ENCODE assay signal across 10 cellular contexts in genomic region chr12:116274552-116275375, GRCh38. TPM values are rescaled to one million over a fixed set of nuclear protein-coding genes. Genes with fewer than 3 reads are reported as not detected.
A peak's percentile ranks its signal among the peaks of the same experiment; 100 is the strongest.
DNase-seq lines count a peak whose midpoint lies in the region; ATAC-seq, FAIRE-seq and TF ChIP-seq lines count a peak whose summit lies in the region.
"Had no signal": no experiment of that assay in that cellular context is flagged by ENCODE, and none has a peak within 500 bp of the region (broad histone marks: within the 10 kb centered on the region; RNA-seq: fewer than 3 reads in every experiment).

No MANE protein-coding gene starts in this region.

- peaks cover 24% of the 10 kb centered on the region for H4K20me1 ChIP-seq in HepG2 (ENCODE audit: insufficient read depth, low read length)
- H4K20me1 ChIP-seq in keratinocyte (ENCODE audit: control insufficient read depth, extremely low read depth, insufficient read depth, low read length): peaks cover 10% of the 10 kb centered on the region

- H3K27me3 Mint-ChIP-seq in activated naive CD8-positive, alpha-beta T cell treated with anti-CD3 and anti-CD28 coated beads, Interleukin-2, amount 50 U/mL, for 24 hours: no peaks in the 10 kb centered on the region

- CTCF ChIA-PET in HepG2 (lab: Yijun Ruan, JAX; ENCODE audit: low intra/inter-chr PET ratio, low total read pairs): no interaction called here

- H3K27ac ChIP-seq in HepG2 (ENCODE audit: extremely low read length, insufficient read depth, low read length) (no peak overlapping the region), right lobe of liver (no peak overlapping the region), keratinocyte (ENCODE audit: control insufficient read depth, insufficient read depth, low read length) (peak overlapping the region; percentile 75)

- POLR2A ChIA-PET in HepG2 (lab: Yijun Ruan, JAX): no interaction called here

- no peak for FAIRE-seq in HepG2 (lab: Jason Lieb, UNC)
- FAIRE-seq in keratinocyte (lab: Jason Lieb, UNC): no peak

- peak overlapping the region; percentile 96 for H3K4me3 Mint-ChIP-seq in activated naive CD8-positive, alpha-beta T cell treated with anti-CD3 and anti-CD28 coated beads, Interleukin-2, amount 50 U/mL, for 24 hours

- no peak for TF ChIP-seq EP300 in HepG2 (IDR thresholded peaks at IDR 0.05; ENCODE audit: low read depth in 2 of 2, low read length in 2 of 2)
- TF ChIP-seq EP300 in HepG2 (CRISPR knock-in tag; IDR thresholded peaks at IDR 0.05; ENCODE audit: borderline replicate concordance): no peak

- peaks cover 5% of the 10 kb centered on the region for H3K36me3 Mint-ChIP-seq in activated naive CD8-positive, alpha-beta T cell treated with anti-CD3 and anti-CD28 coated beads, Interleukin-2, amount 50 U/mL, for 24 hours (ENCODE audit: low read depth)

- TF ChIP-seq POLR2A in HepG2 (IDR thresholded peaks at IDR 0.05; ENCODE audit: insufficient read depth in 1 of 2, low read depth in 2 of 2, low read length in 2 of 2) (no peak), right lobe of liver (IDR thresholded peaks at IDR 0.05) (no peak)

- no peaks in the 10 kb centered on the region for H3K9me3 Mint-ChIP-seq in activated naive CD8-positive, alpha-beta T cell treated with anti-CD3 and anti-CD28 coated beads, Interleukin-2, amount 50 U/mL, for 24 hours

- dilution Hi-C loops in keratinocyte (cut with MboI; ENCODE audit: extremely low pct_ligation_motif_present, low sequenced_read_pairs): no loop called here

- H3K79me2 ChIP-seq in HepG2 (ENCODE audit: insufficient read depth, low read length) (peaks cover 66% of the 10 kb centered on the region), keratinocyte (ENCODE audit: control insufficient read depth, insufficient read depth, low read length) (peaks cover 72% of the 10 kb centered on the region)

- H3K36me3 ChIP-seq in HepG2 (replicated peaks in 1 of 2; ENCODE audit: control insufficient read depth in 1 of 2, insufficient read depth in 2 of 2, low read length in 2 of 2): no peaks in the 10 kb centered on the region
- H3K36me3 ChIP-seq in right lobe of liver: no peaks in the 10 kb centered on the region
- H3K36me3 ChIP-seq in keratinocyte (ENCODE audit: control insufficient read depth in 2 of 2, extremely low read depth in 1 of 2, insufficient read depth in 2 of 2, low read length in 2 of 2): no peaks in the 10 kb centered on the region

- DNase-seq in HepG2 (ENCODE audit: low spot score) (no peak), right lobe of liver (no peak), keratinocyte (ENCODE audit: low read depth, low spot score) (no peak), NCI-H2081 (lab: John Stamatoyannopoulos, UW) (no peak), NCI-H1105 treated with DMSO at 0.1 percent for 48 hours (lab: John Stamatoyannopoulos, UW) (no peak)
- DNase-seq in activated naive CD8-positive, alpha-beta T cell treated with anti-CD3 and anti-CD28 coated beads, Interleukin-2, amount 50 U/mL, for 24 hours: no peak
- DNase-seq: EL, NCI-H1694 had no signal

- 48% methylated on average over 5 of the region's 5 CpGs for WGBS in HepG2 (ENCODE audit: low lambda C conversion rate)
- WGBS in right lobe of liver (ENCODE audit: insufficient coverage, low coverage, low lambda C conversion rate, missing lambda C conversion rate): 38% methylated on average over 5 of the region's 5 CpGs

- TF ChIP-seq CTCF in HepG2 (CRISPR knock-in tag; IDR thresholded peaks at IDR 0.05) (no peak), right lobe of liver (IDR thresholded peaks at IDR 0.05) (no peak), keratinocyte (optimal IDR thresholded peaks at IDR 0.05 in 1 of 3, IDR thresholded peaks at IDR 0.05 in 1 of 3, conservative IDR thresholded peaks at IDR 0.05 in 1 of 3; ENCODE audit: extremely low read depth in 1 of 3, insufficient read depth in 2 of 3, low read length in 3 of 3) (no peak)

- H3K4me2 ChIP-seq in HepG2 (ENCODE audit: low read depth, low read length): peak overlapping the region; percentile 83
- peak overlapping the region; percentile 94 for H3K4me2 ChIP-seq in keratinocyte (ENCODE audit: control insufficient read depth, extremely low read depth, insufficient read depth, low read depth, low read length)

- H3K9me3 ChIP-seq in HepG2 (ENCODE audit: low read length) (no peaks in the 10 kb centered on the region), right lobe of liver (no peaks in the 10 kb centered on the region), keratinocyte (ENCODE audit: control insufficient read depth, low read depth, low read length) (no peaks in the 10 kb centered on the region)

- ATAC-seq in HepG2 (no peak), right lobe of liver (no peak), HG03135 (IDR thresholded peaks at IDR 0.05; ENCODE audit: unreplicated experiment) (no peak), GM18870 (IDR thresholded peaks at IDR 0.05; ENCODE audit: unreplicated experiment) (no peak)
- no peak for ATAC-seq in activated naive CD8-positive, alpha-beta T cell treated with anti-CD3 and anti-CD28 coated beads, Interleukin-2, amount 50 U/mL, for 24 hours

- no peak for TF ChIP-seq RAD21 in HepG2 (CRISPR knock-in tag; IDR thresholded peaks at IDR 0.05)

- H3K27ac Mint-ChIP-seq in activated naive CD8-positive, alpha-beta T cell treated with anti-CD3 and anti-CD28 coated beads, Interleukin-2, amount 50 U/mL, for 24 hours: no peak overlapping the region

- H3K27me3 ChIP-seq in HepG2 (ENCODE audit: control insufficient read depth in 1 of 2, insufficient read depth in 2 of 2, low read length in 2 of 2) (peaks cover 2 to 13% of the 10 kb centered on the region in 2 experiments; a peak in 4 of 5 replicates), right lobe of liver (no peaks in the 10 kb centered on the region), keratinocyte (ENCODE audit: control insufficient read depth, extremely low read depth, insufficient read depth, low read length) (no peaks in the 10 kb centered on the region)

- H3K9ac ChIP-seq in HepG2 (ENCODE audit: insufficient read depth, low read depth, low read length) (peak overlapping the region; percentile 84), keratinocyte (ENCODE audit: control insufficient read depth, extremely low read depth, insufficient read depth, low read length) (peak overlapping the region; percentile 86)

- no peak overlapping the region for H2AFZ ChIP-seq in HepG2 (ENCODE audit: low read length)
- no peak overlapping the region for H2AFZ ChIP-seq in keratinocyte (ENCODE audit: control insufficient read depth, low read length)

- H3K9me1 ChIP-seq in keratinocyte (ENCODE audit: control insufficient read depth, extremely low read depth, insufficient read depth, low read length): no peaks in the 10 kb centered on the region

- in situ Hi-C loops in HepG2 (cut with HindIII; ENCODE audit: extremely low pct_ligation_motif_present, low pct_unique_long_range_greater_than_20kb): loop anchor here (5.0 kb wide), 1 partner anchor 323 kb away; no protein-coding TSS in a partner anchor

- no TSS peak for BruUV-seq in HepG2 (replicated peaks; lab: Mats Ljungman, UMichigan)

- H3K4me1 ChIP-seq in HepG2 (ENCODE audit: insufficient read depth, low read length): peaks cover 40% of the 10 kb centered on the region
- peaks cover 0 to 28% (median 0%) of the 10 kb centered on the region in 4 donors for H3K4me1 ChIP-seq in right lobe of liver
- H3K4me1 ChIP-seq in keratinocyte (ENCODE audit: control insufficient read depth, extremely low read depth, insufficient read depth, low read length): peaks cover 12% of the 10 kb centered on the region

- peak overlapping the region; percentile 88 to 94 (median 89); a peak in 5 of 6 replicates for H3K4me3 ChIP-seq in HepG2 (replicated peaks in 1 of 3; ENCODE audit: insufficient read depth in 1 of 3, low read depth in 2 of 3, low read length in 3 of 3)
- no peak overlapping the region for H3K4me3 ChIP-seq in right lobe of liver
- peak overlapping the region; percentile 58 to 95 (median 79) for H3K4me3 ChIP-seq in keratinocyte (ENCODE audit: control insufficient read depth in 2 of 3, extremely low read depth in 1 of 3, insufficient read depth in 2 of 3, low read depth in 1 of 3, low read length in 3 of 3)

- intact Hi-C loops in HepG2 (cut with micrococcal nuclease; ENCODE audit: unreplicated experiment) (no loop called here), right lobe of liver (cut with DNase I) (no loop called here)

- peaks cover 45% of the 10 kb centered on the region for H3K4me1 Mint-ChIP-seq in activated naive CD8-positive, alpha-beta T cell treated with anti-CD3 and anti-CD28 coated beads, Interleukin-2, amount 50 U/mL, for 24 hours

RNA-seq across cellular contexts. Expression of gene MED13L, which starts 2.7 kb away (rescaled TPM):
- total RNA-seq in HepG2 (2016; rRNA removed; fragmentation: Illumina TruSeq; extraction: Trizol) (32.9 and 38.9 TPM in 2 replicates), right lobe of liver (10 to 100 TPM; 29.0 to 52.0 (median 38.1) TPM)
- total RNA-seq in HepG2 (2016; cell fraction: cytosol; rRNA removed; fragmentation: Illumina TruSeq; extraction: Trizol; ENCODE audit: low read depth): 82.6 and 84.3 TPM in 2 replicates
- 30.1 and 34.1 TPM in 2 replicates for total RNA-seq in HepG2 (2016; cell fraction: insoluble cytoplasmic fraction; rRNA removed; fragmentation: Illumina TruSeq; extraction: Trizol)
- 30.2 and 31.1 TPM in 2 replicates for total RNA-seq in HepG2 (2016; cell fraction: membrane; rRNA removed; fragmentation: Illumina TruSeq; extraction: Trizol)
- 77.6 and 90.7 TPM in 2 replicates for total RNA-seq in HepG2 (2016; cell fraction: nucleus; rRNA removed; fragmentation: Illumina TruSeq; extraction: Trizol)
- polyA plus RNA-seq in HepG2 (2011; rRNA removed) (20.5 and 24.8 TPM in 2 replicates), keratinocyte (25.9 to 31.7 TPM (median 28.2 TPM) in 3 replicates)
- 13.8 and 15.7 TPM in 2 replicates for polyA plus RNA-seq in HepG2 (2011; cell fraction: cytosol; rRNA removed)
- 28.2 and 34.1 TPM in 2 replicates for polyA plus RNA-seq in HepG2 (2011; cell fraction: nucleus; rRNA removed)
- 19.0 and 20.9 TPM in 2 replicates for polyA plus RNA-seq in HepG2 (2012)
- polyA plus RNA-seq in HepG2 (2016; cell fraction: cytosol; fragmentation: Illumina TruSeq; extraction: Trizol; ENCODE audit: low read depth): 0.53 and 0.93 TPM in 2 replicates
- polyA plus RNA-seq in HepG2 (2016; cell fraction: insoluble cytoplasmic fraction; fragmentation: Illumina TruSeq; extraction: Trizol; ENCODE audit: low read depth): 18.1 and 20.3 TPM in 2 replicates
- 2.4 and 2.8 TPM in 2 replicates for polyA plus RNA-seq in HepG2 (2016; cell fraction: membrane; fragmentation: Illumina TruSeq; extraction: Trizol; ENCODE audit: low read depth)
- polyA plus RNA-seq in HepG2 (2016; cell fraction: nucleus; fragmentation: Illumina TruSeq; extraction: Trizol; ENCODE audit: insufficient read depth, low read depth): 34.1 and 35.3 TPM in 2 replicates
- 56.3 and 75.4 TPM in 2 replicates for polyA minus RNA-seq in HepG2 (2011; rRNA and poly(A)+ RNA removed; ENCODE audit: low replicate concordance)
- polyA minus RNA-seq in HepG2 (2011; cell fraction: cytosol; rRNA and poly(A)+ RNA removed): 28.0 and 36.0 TPM in 2 replicates
- 207 and 236 TPM in 2 replicates for polyA minus RNA-seq in HepG2 (2011; cell fraction: nucleus; rRNA and poly(A)+ RNA removed)
- polyA plus RNA-seq in keratinocyte (2011; ENCODE audit: low read depth): 25.4 TPM
- polyA plus RNA-seq in keratinocyte (2011; cell fraction: cytosol; rRNA removed): 17.3 and 28.0 TPM in 2 replicates
- polyA plus RNA-seq in keratinocyte (2011; cell fraction: nucleus; rRNA removed): 56.7 and 69.2 TPM in 2 replicates
- polyA plus RNA-seq in keratinocyte (2012; ENCODE audit: low replicate concordance): 19.9 and 27.2 TPM in 2 replicates
- polyA minus RNA-seq in keratinocyte: 57.7 to 176 TPM (median 96.7 TPM) in 3 replicates
- polyA minus RNA-seq in keratinocyte (2011; cell fraction: cytosol; rRNA and poly(A)+ RNA removed): 37.2 TPM
- 132 and 288 TPM in 2 replicates for polyA minus RNA-seq in keratinocyte (2011; cell fraction: nucleus; rRNA and poly(A)+ RNA removed)

Comparison
In these comparisons a context has a peak if more than half of its experiments do, and no peak if none do; other contexts are left out.
1. H3K4me3 ChIP-seq: peak in HepG2 (3 of 3) and keratinocyte (3 of 3); none in right lobe of liver (0 of 3).